In the genomic region with DNA sequence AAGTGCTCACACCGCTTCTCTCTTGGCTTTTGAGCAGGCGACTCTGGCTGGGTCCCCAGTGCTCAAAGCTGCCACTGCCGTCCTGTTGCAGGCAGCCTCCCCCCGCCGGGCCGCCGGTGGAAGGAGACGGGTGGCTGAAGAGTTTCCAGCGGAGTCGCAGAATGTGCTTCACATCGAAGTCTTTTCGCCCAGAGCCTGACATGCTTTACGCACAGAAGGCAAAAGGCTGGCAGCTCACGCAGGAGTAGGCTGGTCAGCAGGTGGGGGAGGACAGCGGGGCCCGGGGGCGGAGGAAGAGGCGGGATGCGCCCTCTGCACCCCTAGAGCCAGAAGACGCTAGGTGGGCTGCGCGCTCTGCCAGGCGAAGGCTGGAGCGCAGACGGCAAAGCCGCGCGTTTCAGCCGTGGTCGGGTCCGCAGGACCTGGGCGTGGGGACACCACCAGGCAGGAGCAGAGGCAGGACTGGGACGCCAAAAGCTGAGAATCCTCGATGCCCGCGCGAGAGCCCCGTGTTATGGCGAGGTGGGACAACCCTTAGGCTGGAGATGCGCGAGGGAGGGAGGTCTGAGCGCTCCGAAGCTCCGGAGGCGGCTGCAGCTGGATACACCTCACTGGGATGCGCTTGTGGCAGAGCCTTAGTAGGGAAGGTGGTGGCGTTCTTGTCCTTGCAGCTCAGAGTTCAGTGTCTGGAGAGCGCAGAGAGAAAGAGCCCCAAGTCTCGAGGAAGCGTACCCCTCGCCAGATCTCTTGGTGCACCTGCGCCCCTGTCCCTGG, we compare ENCODE assay signal across 16 cellular contexts. TPM values are rescaled to one million over a fixed set of nuclear protein-coding genes. Genes with fewer than 3 reads are reported as not detected.
DNase-seq lines count a peak whose midpoint lies in the region; ATAC-seq and TF ChIP-seq lines count a peak whose summit lies in the region.
"Had no signal": no experiment of that assay in that cellular context is flagged by ENCODE, and none has a peak within 500 bp of the region (broad histone marks: within the 10 kb centered on the region; RNA-seq: fewer than 3 reads in every experiment).

A gene (plus strand): TSS at position 329 of the 774 bp plus-strand sequence.

- H3K9me3 Mint-ChIP-seq in activated CD4-positive, alpha-beta memory T cell treated with anti-CD3 and anti-CD28 coated beads, Interleukin-2, amount 10 ng/mL, durations not matched to agents 7 days and 5 days, result no peaks in the 10 kb centered on the region
- peaks cover 8 to 15% (median 11%) of the 10 kb centered on the region in 3 donors for H3K9me3 Mint-ChIP-seq in T-cell

- no peak within 1 kb of the TSS for H3K27ac Mint-ChIP-seq in activated CD4-positive, alpha-beta memory T cell treated with anti-CD3 and anti-CD28 coated beads, Interleukin-2, amount 10 ng/mL, durations not matched to agents 7 days and 5 days
- H3K27ac Mint-ChIP-seq in T-cell, result no peak within 1 kb of the TSS

- intact Hi-C loops in left ventricle myocardium inferior (cut with micrococcal nuclease) (no loop called here), cardiac septum (cut with DNase I) (no loop called here), dorsolateral prefrontal cortex (cut with DNase I) (no loop called here), lower lobe of right lung (cut with DNase I) (no loop called here), aorta (cut with DNase I) (no loop called here)

- 2 to 3% methylated on average over 52 of the region's 52 CpGs for WGBS in aorta, 2 donors

- no peaks in the 10 kb centered on the region for H3K4me1 Mint-ChIP-seq in activated CD4-positive, alpha-beta memory T cell treated with anti-CD3 and anti-CD28 coated beads, Interleukin-2, amount 10 ng/mL, durations not matched to agents 7 days and 5 days
- no peaks in the 10 kb centered on the region for H3K4me1 Mint-ChIP-seq in T-cell

- H3K4me1 ChIP-seq in left ventricle myocardium inferior, result no peaks in the 10 kb centered on the region
- H3K4me1 ChIP-seq in lower lobe of right lung, result no peaks in the 10 kb centered on the region
- no peaks in the 10 kb centered on the region for H3K4me1 ChIP-seq in aorta (ENCODE audit: control insufficient read depth in 1 of 2, insufficient read depth in 2 of 2, low read length in 2 of 2)
- H3K4me1 ChIP-seq: esophagus squamous epithelium had no signal

- H3K27me3 Mint-ChIP-seq in activated CD4-positive, alpha-beta memory T cell treated with anti-CD3 and anti-CD28 coated beads, Interleukin-2, amount 10 ng/mL, durations not matched to agents 7 days and 5 days, result no peaks in the 10 kb centered on the region
- H3K27me3 Mint-ChIP-seq in T-cell, result peaks cover 0 to 4% of the 10 kb centered on the region in 2 donors

- H3K27me3 ChIP-seq in left ventricle myocardium inferior (ENCODE audit: low read depth) (peaks cover 34% of the 10 kb centered on the region), dorsolateral prefrontal cortex (peaks cover 0 to 41% (median 17%) of the 10 kb centered on the region in 45 donors), lower lobe of right lung (ENCODE audit: low read depth) (no peaks in the 10 kb centered on the region), aorta (ENCODE audit: control insufficient read depth in 1 of 2, insufficient read depth in 2 of 2, low read length in 1 of 2) (no peaks in the 10 kb centered on the region)

- DNase-seq in left ventricle myocardium inferior, result no peak
- no peak for DNase-seq in cardiac septum (ENCODE audit: low spot score)
- DNase-seq in dorsolateral prefrontal cortex, result peak in 3 of 10 donors; percentile 3 to 44 (median 42)
- DNase-seq in lower lobe of right lung, result peak; percentile 39
- DNase-seq in aorta, result peak in 1 of 2 donors; percentile 72
- DNase-seq in activated CD4-positive, alpha-beta memory T cell treated with anti-CD3 and anti-CD28 coated beads, Interleukin-2, amount 10 ng/mL, durations not matched to agents 7 days and 5 days, result no peak
- DNase-seq in T-cell, result no peak
- DNase-seq: activated T-cell treated with anti-CD3 and anti-CD28 coated beads, Interleukin-2, amount 50 U/mL, for 1 hour; central memory CD4-positive, alpha-beta T cell; esophagus squamous epithelium; kidney glomerular epithelial cell; stimulated activated CD4-positive, alpha-beta T cell treated with anti-CD3 and anti-CD28 coated beads, Interleukin-15, amount 100 ng/mL, for 24 hours; stimulated activated CD8-positive, alpha-beta memory T cell treated with anti-CD3 and anti-CD28 coated beads, Interleukin-4, amount 100 ng/mL, for 48 hours had no signal

- H3K36me3 Mint-ChIP-seq in activated CD4-positive, alpha-beta memory T cell treated with anti-CD3 and anti-CD28 coated beads, Interleukin-2, amount 10 ng/mL, durations not matched to agents 7 days and 5 days (ENCODE audit: low read depth), result no peaks in the 10 kb centered on the region
- no peaks in the 10 kb centered on the region for H3K36me3 Mint-ChIP-seq in T-cell

- POLR2A ChIA-PET in activated CD4-positive, alpha-beta memory T cell treated with anti-CD3 and anti-CD28 coated beads, Interleukin-2, amount 10 ng/mL, durations not matched to agents 7 days and 5 days (lab: Charles Lee), result no interaction called here
- POLR2A ChIA-PET in T-cell (lab: Charles Lee), result interaction anchor here in 1 of 2 donors (0.6 kb wide), 1 partner anchor 1167 kb away, joined by 4 read pairs; no protein-coding TSS in a partner anchor

- ATAC-seq in lower lobe of right lung (peak; percentile 12 to 30), aorta (ENCODE audit: low FRiP score) (peak; percentile 29), GM19035 (IDR thresholded peaks at IDR 0.05; ENCODE audit: unreplicated experiment) (no peak), T-cell (replicated peaks in 1 of 4) (no peak)

- no peaks in the 10 kb centered on the region for H3K9me3 ChIP-seq in left ventricle myocardium inferior (replicated peaks)
- H3K9me3 ChIP-seq in lower lobe of right lung, result no peaks in the 10 kb centered on the region
- no peaks in the 10 kb centered on the region for H3K9me3 ChIP-seq in aorta (ENCODE audit: control insufficient read depth, low read length)
- H3K9me3 ChIP-seq: esophagus squamous epithelium had no signal

- CTCF ChIA-PET in activated CD4-positive, alpha-beta memory T cell treated with anti-CD3 and anti-CD28 coated beads, Interleukin-2, amount 10 ng/mL, durations not matched to agents 7 days and 5 days (lab: Charles Lee), result no interaction called here
- CTCF ChIA-PET in T-cell (lab: Charles Lee), result no interaction called here

- no peak within 1 kb of the TSS for H3K27ac ChIP-seq in left ventricle myocardium inferior (replicated peaks)
- H3K27ac ChIP-seq in dorsolateral prefrontal cortex, result no peak within 1 kb of the TSS
- no peak within 1 kb of the TSS for H3K27ac ChIP-seq in lower lobe of right lung
- H3K27ac ChIP-seq in aorta (ENCODE audit: low read depth in 1 of 2, low read length in 2 of 2), result no peak within 1 kb of the TSS
- H3K27ac ChIP-seq: esophagus squamous epithelium had no signal

- H3K4me3 Mint-ChIP-seq in activated CD4-positive, alpha-beta memory T cell treated with anti-CD3 and anti-CD28 coated beads, Interleukin-2, amount 10 ng/mL, durations not matched to agents 7 days and 5 days, result no peak within 1 kb of the TSS
- H3K4me3 Mint-ChIP-seq in T-cell, result no peak within 1 kb of the TSS

- no peaks in the 10 kb centered on the region for H3K36me3 ChIP-seq in left ventricle myocardium inferior
- H3K36me3 ChIP-seq in lower lobe of right lung, result no peaks in the 10 kb centered on the region
- no peaks in the 10 kb centered on the region for H3K36me3 ChIP-seq in aorta (ENCODE audit: control insufficient read depth in 1 of 2, insufficient read depth in 2 of 2, low read length in 1 of 2)
- H3K36me3 ChIP-seq: esophagus squamous epithelium had no signal

- TF ChIP-seq CTCF in left ventricle myocardium inferior (IDR thresholded peaks at IDR 0.05; ENCODE audit: borderline replicate concordance), result no peak
- no peak for TF ChIP-seq CTCF in dorsolateral prefrontal cortex (IDR thresholded peaks at IDR 0.05 in 54 of 56, conservative IDR thresholded peaks at IDR 0.05 in 2 of 56; ENCODE audit: low read depth in 1 of 56, partially characterized antibody in 56 of 56)
- no peak for TF ChIP-seq CTCF in lower lobe of right lung (IDR thresholded peaks at IDR 0.05)

- H3K4me3 ChIP-seq in left ventricle myocardium inferior, result peak within 1 kb of the TSS; percentile 15
- peak within 1 kb of the TSS in 56 of 59 donors; percentile 6 to 66 (median 40) for H3K4me3 ChIP-seq in dorsolateral prefrontal cortex
- no peak within 1 kb of the TSS for H3K4me3 ChIP-seq in lower lobe of right lung
- no peak within 1 kb of the TSS for H3K4me3 ChIP-seq in aorta (ENCODE audit: low read length in 2 of 2)
- H3K4me3 ChIP-seq: esophagus squamous epithelium had no signal

RNA-seq across cellular contexts. Expression of the gene that starts here (rescaled TPM):
- total RNA-seq in left ventricle myocardium inferior, result not detected
- not detected for total RNA-seq in cardiac septum
- total RNA-seq in dorsolateral prefrontal cortex, result under 1 TPM in 20 of 120 experiments, not detected in 100; 0.30 to 0.93 (median 0.49) TPM
- total RNA-seq in lower lobe of right lung, result not detected
- not detected for total RNA-seq in aorta
- polyA plus RNA-seq in aorta, result not detected
- total RNA-seq in activated CD4-positive, alpha-beta memory T cell treated with anti-CD3 and anti-CD28 coated beads, Interleukin-2, amount 10 ng/mL, durations not matched to agents 7 days and 5 days, result not detected
- not detected for total RNA-seq in T-cell
- total RNA-seq: Daoy, esophagus squamous epithelium, M059J had no signal

Comparison
In these comparisons a context has a peak if more than half of its experiments do, and no peak if none do; other contexts are left out.
1. Peak in DNase-seq and ATAC-seq in lower lobe of right lung; RNA of the gene not detected or under 1 TPM.
2. Peak in ATAC-seq in aorta; RNA of the gene not detected or under 1 TPM.
3. H3K4me3 ChIP-seq: peak in left ventricle myocardium inferior (single experiment) and dorsolateral prefrontal cortex (56 of 59); none in lower lobe of right lung (single experiment) and aorta (0 of 2).